ENCODE assay signal across 35 cellular contexts in the genomic region with DNA sequence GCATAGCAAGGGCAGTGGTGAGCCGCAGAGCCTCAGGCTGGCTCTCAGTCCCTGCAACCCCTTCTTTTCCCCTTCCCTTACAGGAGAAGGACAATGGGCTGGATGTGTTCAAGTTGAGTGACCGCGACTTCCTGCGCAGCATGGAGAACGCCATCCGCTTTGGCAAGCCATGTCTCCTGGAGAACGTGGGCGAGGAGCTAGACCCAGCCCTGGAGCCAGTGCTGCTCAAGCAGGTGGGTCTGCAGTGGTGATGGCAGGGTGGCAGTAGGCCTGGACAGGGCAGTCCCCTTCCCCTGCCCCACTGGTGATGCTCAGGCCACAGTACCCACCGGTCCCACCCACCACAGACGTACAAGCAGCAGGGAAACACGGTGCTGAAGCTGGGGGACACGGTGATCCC. TPM values are rescaled to one million over a fixed set of nuclear protein-coding genes. Genes with fewer than 3 reads are reported as not detected.
"Had no signal": no experiment of that assay in that cellular context is flagged by ENCODE, and none has a peak within 500 bp of the region (broad histone marks: within the 10 kb centered on the region; RNA-seq: fewer than 3 reads in every experiment).

No MANE protein-coding gene starts in this region.

- H3K4me1 ChIP-seq: esophagus muscularis mucosa, foreskin keratinocyte, gastrocnemius medialis, heart left ventricle had no signal

- H3K4me3 ChIP-seq: cardiac muscle cell, esophagus muscularis mucosa, gastrocnemius medialis, heart left ventricle had no signal

- H3K27me3 Mint-ChIP-seq: activated B cell treated with CpG ODN at 0.5 μM for 24 hours; activated CD8-positive, alpha-beta T cell treated with anti-CD3 and anti-CD28 coated beads for 36 hours; activated naive CD8-positive, alpha-beta T cell; activated T-helper 17 cell treated with anti-CD3 and anti-CD28 coated beads, Interleukin-2, amount 50 U/mL, for 72 hours; effector memory CD8-positive, alpha-beta T cell; T-helper 17 cell had no signal

- H3K27ac Mint-ChIP-seq: activated B cell treated with CpG ODN at 0.5 μM for 24 hours; activated CD8-positive, alpha-beta T cell treated with anti-CD3 and anti-CD28 coated beads for 36 hours; activated naive CD8-positive, alpha-beta T cell; T-helper 17 cell; T-helper 2 cell treated with Interferon-gamma antibody and Interleukin-4, amounts not matched to agents 5 μg/mL and 100 μg/mL, for 36 hours had no signal

- FAIRE-seq: astrocyte, colon had no signal

- H3K9me3 ChIP-seq: esophagus muscularis mucosa, gastrocnemius medialis, heart left ventricle had no signal

- H3K4me1 Mint-ChIP-seq: activated B cell treated with CpG ODN at 0.5 μM for 24 hours; activated T-helper 17 cell treated with anti-CD3 and anti-CD28 coated beads, Interleukin-2, amount 50 U/mL, for 72 hours had no signal

- H3K4me3 Mint-ChIP-seq: activated B cell treated with CpG ODN at 0.5 μM for 24 hours; activated CD8-positive, alpha-beta T cell treated with anti-CD3 and anti-CD28 coated beads for 36 hours; activated naive CD8-positive, alpha-beta T cell; activated T-helper 17 cell treated with anti-CD3 and anti-CD28 coated beads, Interleukin-2, amount 50 U/mL, for 72 hours; effector memory CD8-positive, alpha-beta T cell; T-helper 17 cell; T-helper 2 cell treated with Interferon-gamma antibody and Interleukin-4, amounts not matched to agents 5 μg/mL and 100 μg/mL, for 36 hours had no signal

- H3K36me3 ChIP-seq: brain microvascular endothelial cell, cardiac muscle cell, WERI-Rb-1 had no signal

- H3K9me3 Mint-ChIP-seq: activated B cell treated with CpG ODN at 0.5 μM for 24 hours; activated CD8-positive, alpha-beta T cell treated with anti-CD3 and anti-CD28 coated beads for 36 hours; activated T-helper 17 cell treated with anti-CD3 and anti-CD28 coated beads, Interleukin-2, amount 50 U/mL, for 72 hours; effector memory CD8-positive, alpha-beta T cell; T-helper 2 cell treated with Interferon-gamma antibody and Interleukin-4, amounts not matched to agents 5 μg/mL and 100 μg/mL, for 36 hours had no signal

- H3K27me3 ChIP-seq: brain microvascular endothelial cell, cardiac muscle cell, esophagus muscularis mucosa, foreskin keratinocyte, gastrocnemius medialis, heart left ventricle had no signal

- H3K27ac ChIP-seq: brain microvascular endothelial cell, cardiac muscle cell, esophagus muscularis mucosa, foreskin keratinocyte, gastrocnemius medialis, heart left ventricle, WERI-Rb-1 had no signal

- DNase-seq: activated B cell treated with CpG ODN at 0.5 μM for 24 hours; activated CD4-positive, alpha-beta T cell treated with anti-CD3 and anti-CD28 coated beads for 48 hours; activated CD4-positive, alpha-beta T cell treated with anti-CD3 and anti-CD28 coated beads, Interleukin-2, amount 50 U/mL, for 1 hour; activated CD4-positive, alpha-beta T cell treated with anti-CD3 and anti-CD28 coated beads, Interleukin-2, amount 50 U/mL, for 48 hours; activated CD8-positive, alpha-beta memory T cell treated with anti-CD3 and anti-CD28 coated beads for 24 hours; activated CD8-positive, alpha-beta T cell treated with anti-CD3 and anti-CD28 coated beads for 36 hours; activated effector memory CD4-positive, alpha-beta T cell treated with Interleukin-2 at 50 U/mL for 16 hours; activated gamma-delta T cell treated with Interleukin-2 at 50 U/mL for 16 hours; activated naive CD4-positive, alpha-beta T cell treated with anti-CD3 and anti-CD28 coated beads, Interleukin-2, amount 50 U/mL, for 16 hours; activated naive CD4-positive, alpha-beta T cell treated with Interleukin-2 at 50 U/mL for 16 hours; activated T-cell treated with anti-CD3 and anti-CD28 coated beads, Interleukin-2, amount 50 U/mL, for 1 hour; amniotic stem cell; anterior cingulate cortex; brain microvascular endothelial cell; central memory CD4-positive, alpha-beta T cell; cortex of kidney; dermis blood vessel endothelial cell; effector CD4-positive, alpha-beta T cell; effector memory CD8-positive, alpha-beta T cell; erythroblast; foreskin keratinocyte; gastrocnemius medialis; glutamatergic neuron; T-helper 1 cell; T-helper 17 cell; T1000; WERI-Rb-1 had no signal

RNA-seq across cellular contexts. Expression of a gene that starts 53.8 kb away (rescaled TPM):
- total RNA-seq: activated B cell treated with CpG ODN at 0.5 μM for 24 hours; activated CD8-positive, alpha-beta T cell treated with anti-CD3 and anti-CD28 coated beads for 36 hours had no signal
